29 cellular contexts compared by ENCODE assay signal in genomic region chr4:93658443-93658842, GRCh38.
A peak's percentile ranks its signal among the peaks of the same experiment; 100 is the strongest.
DNase-seq lines count a peak whose midpoint lies in the region; ATAC-seq, FAIRE-seq and TF ChIP-seq lines count a peak whose summit lies in the region.
"Had no signal": no experiment of that assay in that cellular context is flagged by ENCODE, and none has a peak within 500 bp of the region (broad histone marks: within the 10 kb centered on the region; RNA-seq: fewer than 3 reads in every experiment).

No MANE protein-coding gene starts in this region.

- no peaks in the 10 kb centered on the region for H3K27me3 ChIP-seq in H1 (replicated peaks in 1 of 4; ENCODE audit: control insufficient read depth in 3 of 4, extremely low read depth in 1 of 4, insufficient read depth in 3 of 4, low read length in 3 of 4)
- peaks cover 4% of the 10 kb centered on the region for H3K27me3 ChIP-seq in colonic mucosa
- H3K27me3 ChIP-seq: cardiac muscle cell, gastroesophageal sphincter, ovary, vagina had no signal

- H3K18ac ChIP-seq in H1 (ENCODE audit: extremely low read depth, low read length), result no peak overlapping the region

- no peaks in the 10 kb centered on the region for H3K27me3 Mint-ChIP-seq in activated CD8-positive, alpha-beta T cell treated with anti-CD3 and anti-CD28 coated beads for 36 hours
- H3K27me3 Mint-ChIP-seq: activated CD4-positive, alpha-beta T cell treated with anti-CD3 and anti-CD28 coated beads, Interleukin-2, amount 10 ng/mL, durations not matched to agents 7 days and 5 days; activated CD8-positive, alpha-beta memory T cell treated with anti-CD3 and anti-CD28 coated beads, Interleukin-2, amount 10 ng/mL, durations not matched to agents 7 days and 5 days; activated naive CD4-positive, alpha-beta T cell treated with anti-CD3 and anti-CD28 coated beads, Interleukin-2, amount 10 ng/mL, durations not matched to agents 7 days and 5 days had no signal

- H4K8ac ChIP-seq in H1 (ENCODE audit: extremely low read depth, insufficient read depth, low read length), result no peak overlapping the region

- no peak overlapping the region for H3K4ac ChIP-seq in H1 (replicated peaks; ENCODE audit: insufficient read length, low read depth, low read length)

- intact Hi-C loops in activated CD8-positive, alpha-beta T cell treated with anti-CD3 and anti-CD28 coated beads for 36 hours (cut with micrococcal nuclease), result no loop called here
- intact Hi-C loops in colonic mucosa (cut with DNase I), result no loop called here

- H3K36me3 ChIP-seq in H1 (ENCODE audit: control insufficient read depth in 2 of 4, insufficient read depth in 4 of 4, low read length in 3 of 4) (no peaks in the 10 kb centered on the region), colonic mucosa (no peaks in the 10 kb centered on the region)
- H3K36me3 ChIP-seq: cardiac muscle cell, gastroesophageal sphincter, ovary, vagina had no signal

- no peaks in the 10 kb centered on the region for H4K20me1 ChIP-seq in H1 (replicated peaks in 1 of 2; ENCODE audit: control insufficient read depth in 1 of 2, insufficient read depth in 2 of 2, low read length in 2 of 2)

- no peak for ATAC-seq in HG03460 (IDR thresholded peaks at IDR 0.05; ENCODE audit: unreplicated experiment)
- ATAC-seq in activated CD8-positive, alpha-beta T cell treated with anti-CD3 and anti-CD28 coated beads for 36 hours, result no peak
- ATAC-seq: activated CD8-positive, alpha-beta memory T cell treated with anti-CD3 and anti-CD28 coated beads, Interleukin-2, amount 10 ng/mL, durations not matched to agents 7 days and 5 days; activated T-cell treated with anti-CD3 and anti-CD28 coated beads, Interleukin-2, amount 50 U/mL, for 72 hours; gastroesophageal sphincter; stimulated activated effector memory CD8-positive, alpha-beta T cell treated with anti-CD3 and anti-CD28 coated beads, Interleukin-12 subunit alpha, Interleukin-12 subunit beta, amount 100 ng/mL, for 72 hours had no signal

- no peak overlapping the region for H3K14ac ChIP-seq in H1 (ENCODE audit: insufficient read length)

- H4K5ac ChIP-seq in H1 (ENCODE audit: insufficient read length, low read depth, low read length), result no peak overlapping the region

- H2BK12ac ChIP-seq in H1 (ENCODE audit: low read depth, low read length), result no peak overlapping the region

- no peak for TF ChIP-seq POLR2A in H1 (IDR thresholded peaks at IDR 0.05; ENCODE audit: control extremely low read depth in 1 of 2, low read depth in 2 of 2, low read length in 2 of 2)

- peak; percentile 7 for FAIRE-seq in H1 (lab: Jason Lieb, UNC)
- FAIRE-seq: D721Med, islet of Langerhans had no signal

- no peaks in the 10 kb centered on the region for H3K4me1 Mint-ChIP-seq in activated CD8-positive, alpha-beta T cell treated with anti-CD3 and anti-CD28 coated beads for 36 hours (ENCODE audit: low read depth)
- H3K4me1 Mint-ChIP-seq: activated CD4-positive, alpha-beta T cell treated with anti-CD3 and anti-CD28 coated beads, Interleukin-2, amount 10 ng/mL, durations not matched to agents 7 days and 5 days; activated CD8-positive, alpha-beta memory T cell treated with anti-CD3 and anti-CD28 coated beads, Interleukin-2, amount 10 ng/mL, durations not matched to agents 7 days and 5 days; activated naive CD4-positive, alpha-beta T cell treated with anti-CD3 and anti-CD28 coated beads, Interleukin-2, amount 10 ng/mL, durations not matched to agents 7 days and 5 days; stimulated activated effector memory CD8-positive, alpha-beta T cell treated with anti-CD3 and anti-CD28 coated beads, Interleukin-12 subunit alpha, Interleukin-12 subunit beta, amount 100 ng/mL, for 72 hours had no signal

- no peak overlapping the region for H3K4me3 Mint-ChIP-seq in activated CD8-positive, alpha-beta T cell treated with anti-CD3 and anti-CD28 coated beads for 36 hours
- H3K4me3 Mint-ChIP-seq: activated CD4-positive, alpha-beta T cell treated with anti-CD3 and anti-CD28 coated beads, Interleukin-2, amount 10 ng/mL, durations not matched to agents 7 days and 5 days; activated CD8-positive, alpha-beta memory T cell treated with anti-CD3 and anti-CD28 coated beads, Interleukin-2, amount 10 ng/mL, durations not matched to agents 7 days and 5 days; activated naive CD4-positive, alpha-beta T cell treated with anti-CD3 and anti-CD28 coated beads, Interleukin-2, amount 10 ng/mL, durations not matched to agents 7 days and 5 days; activated T-cell treated with anti-CD3 and anti-CD28 coated beads, Interleukin-2, amount 50 U/mL, for 72 hours; nephron; stimulated activated effector memory CD8-positive, alpha-beta T cell treated with anti-CD3 and anti-CD28 coated beads, Interleukin-12 subunit alpha, Interleukin-12 subunit beta, amount 100 ng/mL, for 72 hours had no signal

- H3K27ac ChIP-seq in H1 (ENCODE audit: low read depth, low read length) (no peak overlapping the region), colonic mucosa (no peak overlapping the region)
- H3K27ac ChIP-seq: C4-2B, cardiac muscle cell, gastroesophageal sphincter, GM23248, ovary, vagina had no signal

- H3K36me3 Mint-ChIP-seq in activated CD8-positive, alpha-beta T cell treated with anti-CD3 and anti-CD28 coated beads for 36 hours (ENCODE audit: low read depth), result no peaks in the 10 kb centered on the region
- H3K36me3 Mint-ChIP-seq: activated CD8-positive, alpha-beta memory T cell treated with anti-CD3 and anti-CD28 coated beads, Interleukin-2, amount 10 ng/mL, durations not matched to agents 7 days and 5 days; activated naive CD4-positive, alpha-beta T cell treated with anti-CD3 and anti-CD28 coated beads, Interleukin-2, amount 10 ng/mL, durations not matched to agents 7 days and 5 days; stimulated activated effector memory CD8-positive, alpha-beta T cell treated with anti-CD3 and anti-CD28 coated beads, Interleukin-12 subunit alpha, Interleukin-12 subunit beta, amount 100 ng/mL, for 72 hours had no signal

- no peak overlapping the region for H2BK5ac ChIP-seq in H1 (ENCODE audit: low read depth, low read length)

- H3K9me3 ChIP-seq in H1 (ENCODE audit: insufficient read depth in 2 of 2, low read depth in 1 of 2, low read length in 1 of 2), result no peaks in the 10 kb centered on the region
- H3K9me3 ChIP-seq in colonic mucosa, result no peaks in the 10 kb centered on the region
- H3K9me3 ChIP-seq: gastroesophageal sphincter, ovary, vagina had no signal

- CTCF ChIA-PET in H1 (lab: Charles Lee; ENCODE audit: partially characterized antibody), result no interaction called here
- CTCF ChIA-PET in activated CD8-positive, alpha-beta T cell treated with anti-CD3 and anti-CD28 coated beads for 36 hours (lab: Charles Lee), result no interaction called here

- no peak overlapping the region for H3K4me2 ChIP-seq in H1 (ENCODE audit: insufficient read depth in 1 of 2, low read depth in 2 of 2, low read length in 2 of 2)
- H3K4me2 ChIP-seq: smooth muscle cell had no signal

- H3K23me2 ChIP-seq in H1 (ENCODE audit: low read depth, low read length), result no peaks in the 10 kb centered on the region

- no peak overlapping the region for H2AK5ac ChIP-seq in H1 (ENCODE audit: low read depth, low read length)

- no peak overlapping the region for H2BK20ac ChIP-seq in H1 (ENCODE audit: low read length)

- no peaks in the 10 kb centered on the region; the same call in 1 of the 2 replicates for H3K79me1 ChIP-seq in H1 (ENCODE audit: low read depth, low read length)

- no peak for TF ChIP-seq EP300 in H1 (IDR thresholded peaks at IDR 0.05; ENCODE audit: borderline replicate concordance in 1 of 2, low read depth in 2 of 2, low read length in 2 of 2)

- DNase-seq in COLO829 (ENCODE audit: low spot score), result peak; percentile 27
- DNase-seq in HCEC 1CT, result peak; percentile 37
- DNase-seq in NCI-H226, result peak; percentile 43
- no peak for DNase-seq in H1 (ENCODE audit: low read depth in 1 of 2, low spot score in 2 of 2)
- DNase-seq in activated CD8-positive, alpha-beta T cell treated with anti-CD3 and anti-CD28 coated beads for 36 hours, result no peak
- no peak for DNase-seq in colonic mucosa
- no peak for DNase-seq in midbrain (lab: John Stamatoyannopoulos, UW)
- DNase-seq: activated CD4-positive, alpha-beta T cell treated with anti-CD3 and anti-CD28 coated beads, Interleukin-2, amount 10 ng/mL, durations not matched to agents 7 days and 5 days; activated CD8-positive, alpha-beta memory T cell treated with anti-CD3 and anti-CD28 coated beads, Interleukin-2, amount 10 ng/mL, durations not matched to agents 7 days and 5 days; activated naive CD4-positive, alpha-beta T cell treated with anti-CD3 and anti-CD28 coated beads, Interleukin-2, amount 10 ng/mL, durations not matched to agents 7 days and 5 days; activated T-cell treated with anti-CD3 and anti-CD28 coated beads, Interleukin-2, amount 50 U/mL, for 72 hours; amygdala; GM23248; hypothalamus; Kasumi-1; NCI-H187 treated with DMSO at 0.1 percent for 48 hours; ovary; retina; T-helper 2 cell had no signal

- H3K4me3 ChIP-seq in H1 (ENCODE audit: extremely low read depth in 1 of 4, insufficient read depth in 2 of 4, low read depth in 3 of 4, low read length in 4 of 4) (no peak overlapping the region), colonic mucosa (no peak overlapping the region)
- H3K4me3 ChIP-seq: cardiac muscle cell, gastroesophageal sphincter, GM23248, ovary, smooth muscle cell, vagina had no signal

- H3K9ac ChIP-seq in H1 (replicated peaks in 1 of 4; ENCODE audit: extremely low read depth in 1 of 4, low read depth in 3 of 4, low read length in 3 of 4), result no peak overlapping the region
- H3K9ac ChIP-seq in colonic mucosa (ENCODE audit: low read depth in 2 of 2, low read length in 2 of 2), result no peak overlapping the region
- H3K9ac ChIP-seq: GM23248 had no signal

- no peaks in the 10 kb centered on the region for H3K9me3 Mint-ChIP-seq in activated CD8-positive, alpha-beta T cell treated with anti-CD3 and anti-CD28 coated beads for 36 hours
- H3K9me3 Mint-ChIP-seq: activated CD4-positive, alpha-beta T cell treated with anti-CD3 and anti-CD28 coated beads, Interleukin-2, amount 10 ng/mL, durations not matched to agents 7 days and 5 days; activated naive CD4-positive, alpha-beta T cell treated with anti-CD3 and anti-CD28 coated beads, Interleukin-2, amount 10 ng/mL, durations not matched to agents 7 days and 5 days had no signal

- no peak for TF ChIP-seq CTCF in H1 (IDR thresholded peaks at IDR 0.05; ENCODE audit: control extremely low read depth in 1 of 3, insufficient read depth in 1 of 3, low read depth in 1 of 3, low read length in 3 of 3)
- TF ChIP-seq CTCF in activated CD8-positive, alpha-beta T cell treated with anti-CD3 and anti-CD28 coated beads for 36 hours (IDR thresholded peaks at IDR 0.05), result no peak
- TF ChIP-seq CTCF in colonic mucosa (IDR thresholded peaks at IDR 0.05), result no peak

- no peak overlapping the region for H2AFZ ChIP-seq in H1 (ENCODE audit: low read length)
- H2AFZ ChIP-seq: GM23248 had no signal

- POLR2A ChIA-PET in H1 (lab: Charles Lee; ENCODE audit: partially characterized antibody), result no interaction called here
- POLR2A ChIA-PET in activated CD8-positive, alpha-beta T cell treated with anti-CD3 and anti-CD28 coated beads for 36 hours (lab: Charles Lee), result no interaction called here

- no peak overlapping the region for H2BK15ac ChIP-seq in H1 (ENCODE audit: low read length)

- no peak overlapping the region for H4K91ac ChIP-seq in H1 (replicated peaks; ENCODE audit: insufficient read length, low read length)

- no peak for TF ChIP-seq RAD21 in H1 (IDR thresholded peaks at IDR 0.05 in 1 of 2, conservative IDR thresholded peaks at IDR 0.05 in 1 of 2; ENCODE audit: low read depth in 2 of 2, low read length in 2 of 2)

- no peak overlapping the region for H2BK120ac ChIP-seq in H1 (replicated peaks; ENCODE audit: low read depth, low read length)

- H3K27ac Mint-ChIP-seq in activated CD8-positive, alpha-beta T cell treated with anti-CD3 and anti-CD28 coated beads for 36 hours, result no peak overlapping the region
- H3K27ac Mint-ChIP-seq: activated CD4-positive, alpha-beta T cell treated with anti-CD3 and anti-CD28 coated beads, Interleukin-2, amount 10 ng/mL, durations not matched to agents 7 days and 5 days; activated CD8-positive, alpha-beta memory T cell treated with anti-CD3 and anti-CD28 coated beads, Interleukin-2, amount 10 ng/mL, durations not matched to agents 7 days and 5 days; activated naive CD4-positive, alpha-beta T cell treated with anti-CD3 and anti-CD28 coated beads, Interleukin-2, amount 10 ng/mL, durations not matched to agents 7 days and 5 days; activated T-cell treated with anti-CD3 and anti-CD28 coated beads, Interleukin-2, amount 50 U/mL, for 72 hours; nephron; stimulated activated effector memory CD8-positive, alpha-beta T cell treated with anti-CD3 and anti-CD28 coated beads, Interleukin-12 subunit alpha, Interleukin-12 subunit beta, amount 100 ng/mL, for 72 hours had no signal

- H3K56ac ChIP-seq in H1 (replicated peaks; ENCODE audit: insufficient read length, low read depth, low read length), result no peak overlapping the region

- no peaks in the 10 kb centered on the region for H3K79me2 ChIP-seq in H1 (ENCODE audit: control insufficient read depth in 1 of 2, insufficient read depth in 2 of 2, low read length in 2 of 2)

- H3K23ac ChIP-seq in H1 (ENCODE audit: insufficient read length), result no peak overlapping the region

- H3K4me1 ChIP-seq in H1 (replicated peaks in 1 of 4; ENCODE audit: control insufficient read depth in 3 of 4, insufficient read depth in 4 of 4, low read length in 3 of 4) (peaks cover 0 to 8% (median 4%) of the 10 kb centered on the region in 4 experiments; a peak in 3 of 7 replicates), colonic mucosa (no peaks in the 10 kb centered on the region)
- H3K4me1 ChIP-seq: gastroesophageal sphincter, vagina had no signal

- 63% methylated on average over 3 of the region's 3 CpGs; no CpG with 5 or more reads in 1 of the 2 experiments for WGBS in H1 (ENCODE audit: extremely low coverage in 1 of 2, insufficient coverage in 1 of 2, insufficient read length in 1 of 2, insufficient replicate concordance in 2 of 2, low coverage in 1 of 2, low lambda C conversion rate in 2 of 2, missing lambda C conversion rate in 1 of 2), 2 experiments

Comparison
In these comparisons a context has a peak if more than half of its experiments do, and no peak if none do; other contexts are left out.
1. DNase-seq: peak in COLO829 (single experiment), HCEC 1CT (single experiment) and NCI-H226 (single experiment); none in H1 (0 of 2), activated CD8-positive, alpha-beta T cell treated with anti-CD3 and anti-CD28 coated beads for 36 hours (single experiment), colonic mucosa (single experiment) and midbrain (single experiment).